In the genomic region with DNA sequence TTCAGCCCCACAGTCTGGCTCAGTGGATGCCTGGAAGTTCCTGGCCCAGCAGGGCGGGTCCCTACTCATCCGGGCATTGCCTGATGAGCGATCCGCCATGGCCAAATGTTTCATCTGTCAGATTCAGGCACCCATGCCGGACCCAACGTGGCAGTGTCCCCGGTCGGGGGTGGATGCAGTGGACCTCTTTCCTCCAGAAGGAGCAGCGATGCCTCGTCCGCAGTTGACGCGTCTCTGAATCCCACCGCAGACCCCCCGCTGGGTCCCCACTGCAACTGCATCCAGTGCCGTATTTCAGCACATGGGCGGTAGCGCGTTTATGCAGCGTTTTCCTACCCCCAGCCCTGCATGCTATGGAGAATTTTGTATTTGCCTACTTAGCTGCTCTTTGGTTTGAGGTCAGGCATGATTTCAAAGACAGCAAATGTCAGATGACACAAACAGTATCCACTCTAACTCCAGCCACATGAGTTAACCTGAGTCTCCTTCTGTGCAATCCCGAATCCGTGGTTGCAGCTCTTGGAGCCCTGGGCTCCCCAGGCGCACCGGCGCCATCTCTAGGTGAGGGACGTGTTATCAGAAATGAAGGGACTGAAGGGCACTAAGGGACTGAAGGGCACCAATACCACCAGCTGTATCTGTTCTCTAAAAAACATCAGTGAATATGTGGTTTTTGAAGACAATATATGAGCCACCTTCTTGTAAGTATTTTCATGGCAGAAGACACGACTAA, we compare ENCODE assay signal across 8 cellular contexts.
DNase-seq lines count a peak whose midpoint lies in the region; ATAC-seq, FAIRE-seq and TF ChIP-seq lines count a peak whose summit lies in the region.

No MANE protein-coding gene starts in this region.

- H3K79me2 ChIP-seq in astrocyte (ENCODE audit: insufficient read depth, low read length): no peaks in the 10 kb centered on the region

- no peak overlapping the region for H2AFZ ChIP-seq in astrocyte (ENCODE audit: low read depth, low read length)

- ATAC-seq in psoas muscle: no peak

- H3K9me3 Mint-ChIP-seq in Calu3 (ENCODE audit: low read depth, unreplicated experiment): peaks cover 9% of the 10 kb centered on the region
- H3K9me3 Mint-ChIP-seq in astrocyte (ENCODE audit: unreplicated experiment): peaks cover 7% of the 10 kb centered on the region
- no peaks in the 10 kb centered on the region for H3K9me3 Mint-ChIP-seq in activated naive CD4-positive, alpha-beta T cell treated with anti-CD3 and anti-CD28 coated beads, Interleukin-2, amount 10 ng/mL, durations not matched to agents 7 days and 5 days

- no peak overlapping the region for H3K9ac ChIP-seq in astrocyte (ENCODE audit: low read length)

- WGBS in psoas muscle, 3 donors: 81 to 83% (median 81%) methylated on average over 27 of the region's 27 CpGs

- no peak overlapping the region for H3K4me2 ChIP-seq in astrocyte (ENCODE audit: low read length)

- H3K27ac ChIP-seq in astrocyte (ENCODE audit: low read depth, low read length): no peak overlapping the region
- H3K27ac ChIP-seq in psoas muscle: no peak overlapping the region

- CTCF ChIA-PET in Calu3 (lab: Charles Lee): interaction anchor here (0.8 kb wide), 1 partner anchor 369 kb away, joined by 3 read pairs; no protein-coding TSS in a partner anchor
- CTCF ChIA-PET in activated naive CD4-positive, alpha-beta T cell treated with anti-CD3 and anti-CD28 coated beads, Interleukin-2, amount 10 ng/mL, durations not matched to agents 7 days and 5 days (lab: Charles Lee): no interaction called here

- no peak overlapping the region for H3K4me3 Mint-ChIP-seq in Calu3 (ENCODE audit: low read depth, unreplicated experiment)
- H3K4me3 Mint-ChIP-seq in astrocyte (ENCODE audit: unreplicated experiment): no peak overlapping the region
- no peak overlapping the region for H3K4me3 Mint-ChIP-seq in activated naive CD4-positive, alpha-beta T cell treated with anti-CD3 and anti-CD28 coated beads, Interleukin-2, amount 10 ng/mL, durations not matched to agents 7 days and 5 days

- no peaks in the 10 kb centered on the region for H3K27me3 Mint-ChIP-seq in Calu3 (ENCODE audit: unreplicated experiment)
- H3K27me3 Mint-ChIP-seq in astrocyte (ENCODE audit: low read depth, unreplicated experiment): peaks cover 9% of the 10 kb centered on the region
- H3K27me3 Mint-ChIP-seq in activated naive CD4-positive, alpha-beta T cell treated with anti-CD3 and anti-CD28 coated beads, Interleukin-2, amount 10 ng/mL, durations not matched to agents 7 days and 5 days: no peaks in the 10 kb centered on the region

- intact Hi-C loops in Calu3 (cut with micrococcal nuclease; ENCODE audit: unreplicated experiment): loop anchor here (10.0 kb wide), 1 partner anchor 371 kb away; no protein-coding TSS in a partner anchor
- intact Hi-C loops in psoas muscle (cut with DNase I): no loop called here

- H3K36me3 ChIP-seq in astrocyte (ENCODE audit: insufficient read depth, low read length) (no peaks in the 10 kb centered on the region), psoas muscle (ENCODE audit: insufficient read depth in 1 of 2, low read depth in 1 of 2) (no peaks in the 10 kb centered on the region)

- H3K4me1 ChIP-seq in astrocyte (ENCODE audit: insufficient read depth, low read length) (no peaks in the 10 kb centered on the region), psoas muscle (no peaks in the 10 kb centered on the region)

- H3K36me3 Mint-ChIP-seq in Calu3 (ENCODE audit: insufficient read depth, unreplicated experiment) (no peaks in the 10 kb centered on the region), astrocyte (ENCODE audit: low read depth, unreplicated experiment) (no peaks in the 10 kb centered on the region)
- H3K36me3 Mint-ChIP-seq in activated naive CD4-positive, alpha-beta T cell treated with anti-CD3 and anti-CD28 coated beads, Interleukin-2, amount 10 ng/mL, durations not matched to agents 7 days and 5 days: no peaks in the 10 kb centered on the region

- no TSS peak for BruUV-seq in Calu3 (replicated peaks; lab: Mats Ljungman, UMichigan)

- no peak for FAIRE-seq in astrocyte (lab: Jason Lieb, UNC)
- no peak for FAIRE-seq in RCC 7860 (lab: Jason Lieb, UNC)

- H3K4me3 ChIP-seq in astrocyte (ENCODE audit: insufficient read depth, low read depth, low read length) (no peak overlapping the region), psoas muscle (no peak overlapping the region)

- TF ChIP-seq CTCF in Calu3 (IDR thresholded peaks at IDR 0.05; ENCODE audit: unreplicated experiment): no peak
- TF ChIP-seq CTCF in LNCAP (IDR thresholded peaks at IDR 0.05): peak; percentile 36; the same call in 1 of the 2 replicates
- TF ChIP-seq CTCF in astrocyte (IDR thresholded peaks at IDR 0.05; ENCODE audit: insufficient read depth, low read depth, low read length): no peak
- TF ChIP-seq CTCF in GM20000 (IDR thresholded peaks at IDR 0.05; ENCODE audit: extremely low read depth, missing control alignments): no peak
- TF ChIP-seq CTCF in psoas muscle (IDR thresholded peaks at IDR 0.05): no peak

- H3K27me3 ChIP-seq in astrocyte (ENCODE audit: insufficient read depth, low read length): peaks cover 4% of the 10 kb centered on the region
- H3K27me3 ChIP-seq in psoas muscle (ENCODE audit: insufficient read depth in 3 of 3, low read length in 2 of 3): peaks cover 0 to 7% (median 0%) of the 10 kb centered on the region in 3 donors

- H3K4me1 Mint-ChIP-seq in Calu3 (ENCODE audit: low read depth, unreplicated experiment) (no peaks in the 10 kb centered on the region), astrocyte (ENCODE audit: low read depth, unreplicated experiment) (peaks cover 11% of the 10 kb centered on the region)
- H3K4me1 Mint-ChIP-seq in activated naive CD4-positive, alpha-beta T cell treated with anti-CD3 and anti-CD28 coated beads, Interleukin-2, amount 10 ng/mL, durations not matched to agents 7 days and 5 days: no peaks in the 10 kb centered on the region

- no peak overlapping the region for H3K27ac Mint-ChIP-seq in Calu3 (ENCODE audit: unreplicated experiment)
- H3K27ac Mint-ChIP-seq in astrocyte (ENCODE audit: unreplicated experiment): no peak overlapping the region
- H3K27ac Mint-ChIP-seq in activated naive CD4-positive, alpha-beta T cell treated with anti-CD3 and anti-CD28 coated beads, Interleukin-2, amount 10 ng/mL, durations not matched to agents 7 days and 5 days: no peak overlapping the region

- peak; percentile 63 for DNase-seq in Calu3
- peak; percentile 23 for DNase-seq in astrocyte (ENCODE audit: low read depth)
- peak; percentile 24 for DNase-seq in left kidney (ENCODE audit: low read depth, low spot score)
- no peak for DNase-seq in GM20000 (ENCODE audit: low spot score)
- no peak for DNase-seq in RCC 7860 (ENCODE audit: low spot score)
- DNase-seq in psoas muscle: no peak
- DNase-seq in activated naive CD4-positive, alpha-beta T cell treated with anti-CD3 and anti-CD28 coated beads, Interleukin-2, amount 10 ng/mL, durations not matched to agents 7 days and 5 days: no peak

- H4K20me1 ChIP-seq in astrocyte (ENCODE audit: insufficient read depth, low read length): no peaks in the 10 kb centered on the region

- peaks cover 2% of the 10 kb centered on the region for H3K9me3 ChIP-seq in astrocyte (ENCODE audit: insufficient read depth, low read depth, low read length)
- H3K9me3 ChIP-seq in psoas muscle: no peaks in the 10 kb centered on the region

Comparison
In these comparisons a context has a peak if more than half of its experiments do, and no peak if none do; other contexts are left out.
1. DNase-seq: peak in Calu3 (single experiment), astrocyte (single experiment) and left kidney (single experiment); none in GM20000 (single experiment), RCC 7860 (single experiment), psoas muscle (0 of 2) and activated naive CD4-positive, alpha-beta T cell treated with anti-CD3 and anti-CD28 coated beads, Interleukin-2, amount 10 ng/mL, durations not matched to agents 7 days and 5 days (single experiment).